In genomic region chr3:32569540-32570425, GRCh38 we compare ENCODE assay signal across 8 cellular contexts. TPM values are rescaled to one million over a fixed set of nuclear protein-coding genes. Genes with fewer than 3 reads are reported as not detected.
DNase-seq lines count a peak whose midpoint lies in the region; ATAC-seq, FAIRE-seq and TF ChIP-seq lines count a peak whose summit lies in the region.

No MANE protein-coding gene starts in this region.

- H3K56ac ChIP-seq in IMR-90 (ENCODE audit: extremely low read depth, insufficient read depth, low read length): peak overlapping the region; percentile 84; the same call in 1 of the 2 replicates

- DNase-seq in GM10248 (ENCODE audit: extremely low spot score) (peak; percentile 54), IMR-90 (peak; percentile 23), T-helper 9 cell (peak; percentile 30), kidney (peak; percentile 87), dedifferentiated amniotic fluid mesenchymal stem cell (ENCODE audit: extremely low spot score) (no peak)
- peak in 1 of 2 donors; percentile 17 for DNase-seq in central memory CD8-positive, alpha-beta T cell (ENCODE audit: low spot score in 2 of 2)
- peak; percentile 16 to 39 (median 19) for DNase-seq in stimulated activated CD4-positive, alpha-beta T cell treated with anti-CD3 and anti-CD28 coated beads, Interleukin-12 subunit alpha, Interleukin-12 subunit beta, amount 100 ng/mL, for 48 hours (ENCODE audit: low read depth in 2 of 3, low spot score in 1 of 3)

- no peak for TF ChIP-seq RAD21 in IMR-90 (IDR thresholded peaks at IDR 0.05; ENCODE audit: low read length)

- 0% methylated on average over 17 of the region's 41 CpGs; no CpG with 5 or more reads in 1 of the 2 experiments for WGBS in IMR-90 (ENCODE audit: extremely low coverage in 2 of 2, insufficient read length in 1 of 2), 2 experiments

- no peaks in the 10 kb centered on the region for H3K9me3 Mint-ChIP-seq in central memory CD8-positive, alpha-beta T cell

- POLR2A ChIA-PET in GM10248 (lab: Yijun Ruan, JAX): no interaction called here
- POLR2A ChIA-PET in IMR-90 (lab: Charles Lee; ENCODE audit: unreplicated experiment): no interaction called here

- no peak for TF ChIP-seq POLR2A in IMR-90 (IDR thresholded peaks at IDR 0.05; ENCODE audit: low read depth, low read length)

- no peaks in the 10 kb centered on the region for H3K9me1 ChIP-seq in IMR-90 (ENCODE audit: insufficient read depth, low read length)

- peaks cover 1% of the 10 kb centered on the region; the same call in 1 of the 2 replicates for H3K4me1 ChIP-seq in IMR-90 (ENCODE audit: control insufficient read depth, insufficient read depth, low read length)
- no peaks in the 10 kb centered on the region for H3K4me1 ChIP-seq in kidney (ENCODE audit: control insufficient read depth in 1 of 2, insufficient read depth in 1 of 2, low read depth in 1 of 2, low read length in 2 of 2)

- peak overlapping the region; percentile 98 for H3K4me2 ChIP-seq in IMR-90 (ENCODE audit: low read depth, low read length)

- peak overlapping the region; percentile 96 for H2BK5ac ChIP-seq in IMR-90 (ENCODE audit: low read depth, low read length, poor library complexity, severe bottlenecking)

- CTCF ChIA-PET in GM10248 (lab: Yijun Ruan, JAX) (interaction anchor here (1.1 to 2.5 kb wide), 5 partner anchors 9 to 115 kb away, joined by 4 to 7 read pairs (median 5); partner anchors contain the start of gene CNOT10), IMR-90 (lab: Yijun Ruan, JAX) (interaction anchor here (0.6 to 0.7 kb wide), 2 partner anchors 203 to 1275 kb away, joined by 3 read pairs; no protein-coding TSS in a partner anchor)

- H3K27me3 Mint-ChIP-seq in central memory CD8-positive, alpha-beta T cell: no peaks in the 10 kb centered on the region

- H3K27ac Mint-ChIP-seq in central memory CD8-positive, alpha-beta T cell (ENCODE audit: low read depth): peak overlapping the region; percentile 83

- no peak overlapping the region for H2BK20ac ChIP-seq in IMR-90 (ENCODE audit: low read depth, low read length)

- H2AFZ ChIP-seq in IMR-90 (replicated peaks; ENCODE audit: low read length, poor library complexity): peak overlapping the region; percentile 99

- H3K36me3 ChIP-seq in IMR-90 (ENCODE audit: control insufficient read depth, insufficient read depth, low read length) (peaks cover 4% of the 10 kb centered on the region), kidney (ENCODE audit: control insufficient read depth in 1 of 2, insufficient read depth in 2 of 2, low read length in 2 of 2) (no peaks in the 10 kb centered on the region)

- no peak overlapping the region for H2BK15ac ChIP-seq in IMR-90 (ENCODE audit: low read depth, low read length)

- in situ Hi-C loops in IMR-90 (cut with MboI; ENCODE audit: low sequenced_read_pairs): no loop called here

- H4K20me1 ChIP-seq in IMR-90 (ENCODE audit: insufficient read depth, low read length): peaks cover 18% of the 10 kb centered on the region; the same call in 1 of the 2 replicates

- H3K4me1 Mint-ChIP-seq in central memory CD8-positive, alpha-beta T cell: peaks cover 18% of the 10 kb centered on the region

- H3K4me3 Mint-ChIP-seq in central memory CD8-positive, alpha-beta T cell: peak overlapping the region; percentile 89

- BruUV-seq in IMR-90 (replicated peaks; lab: Mats Ljungman, UMichigan): TSS peak; percentile 54

- H2AK5ac ChIP-seq in IMR-90 (ENCODE audit: low read depth, low read length): peak overlapping the region; percentile 21; the same call in 1 of the 2 replicates

- H3K36me3 Mint-ChIP-seq in central memory CD8-positive, alpha-beta T cell (ENCODE audit: insufficient read depth): peaks cover 13% of the 10 kb centered on the region

- intact Hi-C loops in IMR-90 (cut with micrococcal nuclease): loop anchor here (2.0 kb wide), 3 partner anchors 59 to 177 kb away; no protein-coding TSS in a partner anchor
- intact Hi-C loops in kidney (cut with DNase I): no loop called here

- peak overlapping the region; percentile 87 for H4K5ac ChIP-seq in IMR-90 (ENCODE audit: low read depth, low read length)

- peak overlapping the region; percentile 95 for H2AK9ac ChIP-seq in IMR-90 (replicated peaks; ENCODE audit: low read depth, low read length, poor library complexity)

- H2BK120ac ChIP-seq in IMR-90 (ENCODE audit: low read depth, low read length): no peak overlapping the region

- no peak for FAIRE-seq in kidney (lab: Jason Lieb, UNC)

- peak overlapping the region; percentile 0; the same call in 1 of the 2 replicates for H3K23ac ChIP-seq in IMR-90 (ENCODE audit: low read depth, low read length)

- peak overlapping the region; percentile 99 for H3K4ac ChIP-seq in IMR-90 (ENCODE audit: low read depth, low read length)

- dilution Hi-C loops in IMR-90 (cut with HindIII; ENCODE audit: low sequenced_read_pairs, unreplicated experiment): no loop called here

- H3K9me3 ChIP-seq in IMR-90 (ENCODE audit: control insufficient read depth, insufficient read depth, low read length) (no peaks in the 10 kb centered on the region), kidney (ENCODE audit: control insufficient read depth in 1 of 2, low read length in 2 of 2) (no peaks in the 10 kb centered on the region)

- peak overlapping the region; percentile 96 for H3K9ac ChIP-seq in IMR-90 (ENCODE audit: low read depth, low read length)
- peak overlapping the region; percentile 57 to 76 for H3K9ac ChIP-seq in kidney (ENCODE audit: low read length in 2 of 2)

- H3K79me1 ChIP-seq in IMR-90 (ENCODE audit: low read depth in 1 of 2, low read length in 2 of 2): peaks cover 19% of the 10 kb centered on the region in 2 experiments

- TF ChIP-seq CTCF in GM10248 (IDR thresholded peaks at IDR 0.05; ENCODE audit: control extremely low read depth, extremely low read depth, low read depth, missing control alignments): no peak
- 0 out of 2 replicates have a peak, but pooled peaks have one; percentile 7 for TF ChIP-seq CTCF in IMR-90 (conservative IDR thresholded peaks at IDR 0.05; ENCODE audit: low read depth, low read length)
- TF ChIP-seq CTCF in kidney (IDR thresholded peaks at IDR 0.05; ENCODE audit: borderline replicate concordance, extremely low read depth, insufficient read depth): no peak

- H3K27ac ChIP-seq in IMR-90 (ENCODE audit: insufficient read depth, low read length) (peak overlapping the region; percentile 98), kidney (ENCODE audit: low read depth in 2 of 2, low read length in 2 of 2) (peak overlapping the region; percentile 98 to 99)

- no peaks in the 10 kb centered on the region for H3K27me3 ChIP-seq in IMR-90 (ENCODE audit: control insufficient read depth, insufficient read depth, low read length)

- peak overlapping the region; percentile 90 for H3K4me3 ChIP-seq in IMR-90 (ENCODE audit: insufficient read depth, low read depth, low read length)
- peak overlapping the region; percentile 85 to 87 for H3K4me3 ChIP-seq in kidney (ENCODE audit: low read length in 2 of 2)

- peak overlapping the region; percentile 66; the same call in 1 of the 2 replicates for H3K18ac ChIP-seq in IMR-90 (ENCODE audit: low read depth, low read length)

- peak overlapping the region; percentile 87 to 99; a peak in 2 of 4 replicates for H4K8ac ChIP-seq in IMR-90 (ENCODE audit: low read depth in 2 of 2, low read length in 2 of 2)

- peak overlapping the region; percentile 18; the same call in 1 of the 2 replicates for H3K14ac ChIP-seq in IMR-90 (replicated peaks; ENCODE audit: low read depth, low read length)

- ATAC-seq in GM21737 (IDR thresholded peaks at IDR 0.05; ENCODE audit: unreplicated experiment): peak; percentile 42
- ATAC-seq in IMR-90 (ENCODE audit: low read depth): peak; percentile 53
- ATAC-seq in central memory CD8-positive, alpha-beta T cell (replicated peaks; ENCODE audit: extremely low read depth, poor library complexity, severe bottlenecking): peak; percentile 16

- H4K91ac ChIP-seq in IMR-90 (ENCODE audit: insufficient read depth, low read depth, low read length): peak overlapping the region; percentile 80

TF ChIP-seq in IMR-90, 13 proteins besides CTCF, POLR2A, EP300 and RAD21:
- TF ChIP-seq CEBPB (IDR thresholded peaks at IDR 0.05; ENCODE audit: low read depth, low read length) (no peak), MAZ (IDR thresholded peaks at IDR 0.05; ENCODE audit: borderline replicate concordance, low read depth, low read length) (no peak), RFX5 (IDR thresholded peaks at IDR 0.05; ENCODE audit: low read depth, low read length) (no peak), ELK1 (IDR thresholded peaks at IDR 0.05; ENCODE audit: borderline replicate concordance, low read depth, low read length) (no peak)

RNA-seq across cellular contexts. Expression of gene DYNC1LI1, which starts 0.9 kb away (rescaled TPM):
- total RNA-seq in IMR-90 (2012; rRNA removed): 30.8 and 45.0 TPM in 2 replicates
- polyA plus RNA-seq in IMR-90 (2012; rRNA removed): 22.8 and 25.2 TPM in 2 replicates
- 9.4 and 19.1 TPM in 2 replicates for polyA plus RNA-seq in IMR-90 (2012; cell fraction: cytosol; rRNA removed)
- polyA plus RNA-seq in IMR-90 (2012; cell fraction: nucleus; rRNA removed; ENCODE audit: low replicate concordance): 6.9 and 11.9 TPM in 2 replicates
- total RNA-seq in kidney: 28.2 TPM
- 24.3 TPM for polyA plus RNA-seq in kidney (ENCODE audit: insufficient read depth, low read depth, low replicate concordance)
